Comparison of ENCODE assay signal across 19 cellular contexts in the genomic region with DNA sequence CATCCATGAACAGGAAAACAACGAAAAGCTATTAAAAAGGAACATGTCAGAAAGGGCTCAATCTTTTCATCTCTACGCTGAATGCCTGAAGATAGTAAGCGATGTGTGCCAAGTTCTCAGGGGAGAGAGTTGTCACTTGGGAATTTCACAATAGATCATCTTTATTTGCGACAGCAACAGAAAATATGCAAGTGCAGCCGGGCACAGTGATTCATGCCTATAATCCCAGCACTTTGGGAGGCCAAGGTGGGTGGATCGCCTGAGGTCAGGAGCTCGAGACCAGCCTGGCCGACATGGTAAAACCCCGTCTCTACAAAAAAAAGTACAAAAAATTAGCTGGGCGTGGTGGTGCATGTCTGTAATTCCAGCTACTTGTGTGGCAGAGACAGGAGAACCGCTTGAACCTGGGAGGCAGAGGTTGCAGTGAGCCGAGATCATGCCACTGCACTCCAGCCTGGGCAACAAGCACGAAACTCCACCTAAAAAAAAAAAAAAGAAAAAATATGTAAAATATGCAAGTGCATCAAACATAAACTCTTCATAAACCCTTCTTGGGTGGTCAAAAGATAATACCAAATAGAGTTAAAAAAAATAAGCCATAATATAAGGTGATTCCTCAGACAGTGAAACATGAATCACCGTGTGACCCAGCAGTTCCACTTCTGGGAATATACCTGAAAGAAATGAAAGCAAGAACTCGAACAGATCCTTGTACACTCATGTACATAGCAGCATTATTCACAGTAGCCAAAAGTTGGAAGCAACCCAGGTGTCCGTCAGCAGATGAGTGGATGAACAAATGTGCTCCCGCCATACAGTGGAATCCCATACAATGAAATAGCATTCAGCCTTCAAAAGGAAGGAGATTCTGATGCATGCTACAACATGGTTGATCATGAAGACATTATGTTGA. TPM values are rescaled to one million over a fixed set of nuclear protein-coding genes. Genes with fewer than 3 reads are reported as not detected.
DNase-seq lines count a peak whose midpoint lies in the region; ATAC-seq and TF ChIP-seq lines count a peak whose summit lies in the region.
"Had no signal": no experiment of that assay in that cellular context is flagged by ENCODE, and none has a peak within 500 bp of the region (broad histone marks: within the 10 kb centered on the region; RNA-seq: fewer than 3 reads in every experiment).

No MANE protein-coding gene starts in this region.

- POLR2A ChIA-PET in activated CD8-positive, alpha-beta T cell treated with anti-CD3 and anti-CD28 coated beads for 36 hours (lab: Charles Lee) = interaction anchor here (0.7 to 1.5 kb wide), 2 partner anchors 11 to 28 kb away, joined by 3 to 6 read pairs; no protein-coding TSS in a partner anchor
- POLR2A ChIA-PET in activated CD8-positive, alpha-beta T cell treated with anti-CD3 and anti-CD28 coated beads, Interleukin-2, amount 10 ng/mL, durations not matched to agents 7 days and 5 days (lab: Charles Lee) = interaction anchor here (0.8 to 1.5 kb wide), 2 partner anchors 12 to 16 kb away, joined by 3 read pairs; no protein-coding TSS in a partner anchor

- peaks cover 1% of the 10 kb centered on the region for H3K9me3 Mint-ChIP-seq in activated CD8-positive, alpha-beta T cell treated with anti-CD3 and anti-CD28 coated beads for 36 hours
- H3K9me3 Mint-ChIP-seq in activated CD8-positive, alpha-beta T cell treated with anti-CD3 and anti-CD28 coated beads, Interleukin-2, amount 10 ng/mL, durations not matched to agents 7 days and 5 days (ENCODE audit: insufficient read depth) = no peaks in the 10 kb centered on the region
- H3K9me3 Mint-ChIP-seq in mesothelial cell of epicardium = peaks cover 3% of the 10 kb centered on the region
- H3K9me3 Mint-ChIP-seq: activated B cell treated with CpG ODN at 0.5 μM for 24 hours had no signal

- no peak for TF ChIP-seq CTCF in activated CD8-positive, alpha-beta T cell treated with anti-CD3 and anti-CD28 coated beads for 36 hours (IDR thresholded peaks at IDR 0.05)
- no peak for TF ChIP-seq CTCF in mesothelial cell of epicardium (IDR thresholded peaks at IDR 0.05; ENCODE audit: unreplicated experiment)
- no peak for TF ChIP-seq CTCF in adrenal gland (IDR thresholded peaks at IDR 0.05)

- peak; percentile 24 for ATAC-seq in activated CD8-positive, alpha-beta T cell treated with anti-CD3 and anti-CD28 coated beads for 36 hours
- no peak for ATAC-seq in activated CD8-positive, alpha-beta T cell treated with anti-CD3 and anti-CD28 coated beads, Interleukin-2, amount 10 ng/mL, durations not matched to agents 7 days and 5 days
- no peak for ATAC-seq in HG02852 (IDR thresholded peaks at IDR 0.05; ENCODE audit: unreplicated experiment)
- ATAC-seq: PC-3 had no signal

- 77 to 84% (median 83%) methylated on average over 17 of the region's 17 CpGs for whole genome bisulfite sequencing in adrenal gland, 4 donors

- CTCF ChIA-PET in activated CD8-positive, alpha-beta T cell treated with anti-CD3 and anti-CD28 coated beads for 36 hours (lab: Charles Lee) = interaction anchor here (0.9 kb wide), 2 partner anchors 22 to 34 kb away, joined by 4 read pairs; no protein-coding TSS in a partner anchor
- CTCF ChIA-PET in activated CD8-positive, alpha-beta T cell treated with anti-CD3 and anti-CD28 coated beads, Interleukin-2, amount 10 ng/mL, durations not matched to agents 7 days and 5 days (lab: Charles Lee) = interaction anchor here (1.1 kb wide), 1 partner anchor 22 kb away, joined by 3 read pairs; no protein-coding TSS in a partner anchor

- peaks cover 71% of the 10 kb centered on the region for H3K36me3 Mint-ChIP-seq in activated CD8-positive, alpha-beta T cell treated with anti-CD3 and anti-CD28 coated beads for 36 hours (ENCODE audit: low read depth)
- H3K36me3 Mint-ChIP-seq in activated CD8-positive, alpha-beta T cell treated with anti-CD3 and anti-CD28 coated beads, Interleukin-2, amount 10 ng/mL, durations not matched to agents 7 days and 5 days (ENCODE audit: low read depth) = peaks cover 78% of the 10 kb centered on the region
- H3K36me3 Mint-ChIP-seq in mesothelial cell of epicardium = peaks cover 43% of the 10 kb centered on the region

- peak overlapping the region; percentile 86 for H3K27ac Mint-ChIP-seq in activated CD8-positive, alpha-beta T cell treated with anti-CD3 and anti-CD28 coated beads for 36 hours
- no peak overlapping the region for H3K27ac Mint-ChIP-seq in activated CD8-positive, alpha-beta T cell treated with anti-CD3 and anti-CD28 coated beads, Interleukin-2, amount 10 ng/mL, durations not matched to agents 7 days and 5 days
- peak overlapping the region; percentile 92 for H3K27ac Mint-ChIP-seq in mesothelial cell of epicardium
- H3K27ac Mint-ChIP-seq: activated B cell treated with CpG ODN at 0.5 μM for 24 hours had no signal

- H3K4me3 Mint-ChIP-seq in activated CD8-positive, alpha-beta T cell treated with anti-CD3 and anti-CD28 coated beads for 36 hours = no peak overlapping the region
- H3K4me3 Mint-ChIP-seq in activated CD8-positive, alpha-beta T cell treated with anti-CD3 and anti-CD28 coated beads, Interleukin-2, amount 10 ng/mL, durations not matched to agents 7 days and 5 days = no peak overlapping the region
- H3K4me3 Mint-ChIP-seq in mesothelial cell of epicardium = peak overlapping the region; percentile 1
- H3K4me3 Mint-ChIP-seq: activated B cell treated with CpG ODN at 0.5 μM for 24 hours had no signal

- H3K4me3 ChIP-seq in adrenal gland = no peak overlapping the region
- H3K4me3 ChIP-seq: tibial nerve had no signal

- no peak overlapping the region for H3K27ac ChIP-seq in adrenal gland
- H3K27ac ChIP-seq: tibial nerve had no signal

- peaks cover 56% of the 10 kb centered on the region for H3K4me1 Mint-ChIP-seq in activated CD8-positive, alpha-beta T cell treated with anti-CD3 and anti-CD28 coated beads for 36 hours (ENCODE audit: low read depth)
- H3K4me1 Mint-ChIP-seq in activated CD8-positive, alpha-beta T cell treated with anti-CD3 and anti-CD28 coated beads, Interleukin-2, amount 10 ng/mL, durations not matched to agents 7 days and 5 days (ENCODE audit: low read depth) = peaks cover 37% of the 10 kb centered on the region
- peaks cover 26% of the 10 kb centered on the region for H3K4me1 Mint-ChIP-seq in mesothelial cell of epicardium

- H3K4me1 ChIP-seq in adrenal gland (replicated peaks in 1 of 2) = peaks cover 0 to 14% of the 10 kb centered on the region in 2 donors
- H3K4me1 ChIP-seq: Caco-2, tibial nerve had no signal

- no peaks in the 10 kb centered on the region for H3K27me3 Mint-ChIP-seq in activated CD8-positive, alpha-beta T cell treated with anti-CD3 and anti-CD28 coated beads for 36 hours
- no peaks in the 10 kb centered on the region for H3K27me3 Mint-ChIP-seq in activated CD8-positive, alpha-beta T cell treated with anti-CD3 and anti-CD28 coated beads, Interleukin-2, amount 10 ng/mL, durations not matched to agents 7 days and 5 days (ENCODE audit: low read depth)
- H3K27me3 Mint-ChIP-seq in mesothelial cell of epicardium (ENCODE audit: low read depth) = no peaks in the 10 kb centered on the region
- H3K27me3 Mint-ChIP-seq: activated B cell treated with CpG ODN at 0.5 μM for 24 hours had no signal

- DNase-seq in activated CD8-positive, alpha-beta T cell treated with anti-CD3 and anti-CD28 coated beads for 36 hours = no peak
- DNase-seq in activated CD8-positive, alpha-beta T cell treated with anti-CD3 and anti-CD28 coated beads, Interleukin-2, amount 10 ng/mL, durations not matched to agents 7 days and 5 days = no peak
- DNase-seq in LoVo (ENCODE audit: low spot score) = peak; percentile 27
- peak; percentile 39 for DNase-seq in astrocyte of the hippocampus (ENCODE audit: low read depth, low spot score)
- no peak for DNase-seq in mesothelial cell of epicardium (ENCODE audit: low spot score in 2 of 2, unreplicated experiment in 2 of 2)
- no peak for DNase-seq in adrenal gland
- DNase-seq in DMS79 treated with DMSO at 0.1 percent for 48 hours (lab: John Stamatoyannopoulos, UW) = no peak
- DNase-seq: activated B cell treated with CpG ODN at 0.5 μM for 24 hours; Caco-2; foreskin melanocyte; GDM1; NCI-H1694 treated with DMSO at 0.1 percent for 48 hours; NCI-H524 treated with DMSO at 0.1 percent for 48 hours; PC-3; retina; stimulated activated CD4-positive, alpha-beta T cell treated with anti-CD3 and anti-CD28 coated beads, Interleukin-2, amount 100 ng/mL, for 24 hours had no signal

- H3K27me3 ChIP-seq in adrenal gland = no peaks in the 10 kb centered on the region
- H3K27me3 ChIP-seq: tibial nerve had no signal

- H3K9me3 ChIP-seq in adrenal gland (replicated peaks in 1 of 3) = no peaks in the 10 kb centered on the region
- H3K9me3 ChIP-seq: Caco-2, tibial nerve had no signal

- intact Hi-C loops in activated CD8-positive, alpha-beta T cell treated with anti-CD3 and anti-CD28 coated beads for 36 hours (cut with micrococcal nuclease) = no loop called here
- intact Hi-C loops in adrenal gland (cut with DNase I) = no loop called here

- H3K36me3 ChIP-seq in adrenal gland (replicated peaks in 1 of 2) = peaks cover 0 to 35% of the 10 kb centered on the region in 2 donors

- TF ChIP-seq POLR2A in adrenal gland (IDR thresholded peaks at IDR 0.05) = no peak

RNA-seq across cellular contexts. Expression of a gene that starts 16.2 kb away (rescaled TPM):
- total RNA-seq in activated CD8-positive, alpha-beta T cell treated with anti-CD3 and anti-CD28 coated beads for 36 hours = 100 to 1,000 TPM; 476 to 491 TPM
- total RNA-seq in activated CD8-positive, alpha-beta T cell treated with anti-CD3 and anti-CD28 coated beads, Interleukin-2, amount 10 ng/mL, durations not matched to agents 7 days and 5 days = 100 to 1,000 TPM; 261 to 271 TPM
- total RNA-seq in mesothelial cell of epicardium (82.1 to 94.3 TPM (median 87.4 TPM) in 3 replicates), adrenal gland (10 to 100 TPM; 34.0 to 84.4 (median 57.6) TPM)
- 100 to 1,000 TPM in 1 of 3 donors, 10 to 100 TPM in 2; 10.1 to 102 (median 10.4) TPM for polyA plus RNA-seq in adrenal gland

RNA-seq across cellular contexts. Expression of a gene that starts 50.5 kb away (rescaled TPM):
- not detected for total RNA-seq in activated CD8-positive, alpha-beta T cell treated with anti-CD3 and anti-CD28 coated beads for 36 hours
- total RNA-seq in activated CD8-positive, alpha-beta T cell treated with anti-CD3 and anti-CD28 coated beads, Interleukin-2, amount 10 ng/mL, durations not matched to agents 7 days and 5 days = not detected
- total RNA-seq in mesothelial cell of epicardium (0.34 to 0.54 TPM (median 0.40 TPM) in 3 replicates), adrenal gland (1 to 10 TPM in 1 of 8 donors, under 1 TPM in 7; 0.19 to 1.3 (median 0.42) TPM)
- under 1 TPM; 0.09 to 0.24 (median 0.16) TPM for polyA plus RNA-seq in adrenal gland
- total RNA-seq: activated B cell treated with CpG ODN at 0.5 μM for 24 hours, Caco-2, LHCN-M2, PC-3 had no signal

Comparison
In these comparisons a context has a peak if more than half of its experiments do, and no peak if none do; other contexts are left out.
1. DNase-seq: peak in LoVo (single experiment) and astrocyte of the hippocampus (single experiment); none in activated CD8-positive, alpha-beta T cell treated with anti-CD3 and anti-CD28 coated beads for 36 hours (single experiment), activated CD8-positive, alpha-beta T cell treated with anti-CD3 and anti-CD28 coated beads, Interleukin-2, amount 10 ng/mL, durations not matched to agents 7 days and 5 days (single experiment), mesothelial cell of epicardium (0 of 2), adrenal gland (0 of 7) and DMS79 treated with DMSO at 0.1 percent for 48 hours (single experiment).